Comparison of ENCODE assay signal across 20 cellular contexts in genomic region chr2:197538412-197538811, GRCh38. TPM values are rescaled to one million over a fixed set of nuclear protein-coding genes. Genes with fewer than 3 reads are reported as not detected.
DNase-seq lines count a peak whose midpoint lies in the region; ATAC-seq and TF ChIP-seq lines count a peak whose summit lies in the region.
"Had no signal": no experiment of that assay in that cellular context is flagged by ENCODE, and none has a peak within 500 bp of the region (broad histone marks: within the 10 kb centered on the region; RNA-seq: fewer than 3 reads in every experiment).

No MANE protein-coding gene starts in this region.

- H3K27ac ChIP-seq in left ventricle myocardium inferior (replicated peaks) (peak overlapping the region; percentile 2), aorta (ENCODE audit: low read depth in 1 of 2, low read length in 2 of 2) (no peak overlapping the region)

- peaks cover 20% of the 10 kb centered on the region for H3K4me1 ChIP-seq in left ventricle myocardium inferior
- H3K4me1 ChIP-seq in aorta (ENCODE audit: control insufficient read depth in 1 of 2, insufficient read depth in 2 of 2, low read length in 2 of 2) = no peaks in the 10 kb centered on the region

- H3K36me3 ChIP-seq in left ventricle myocardium inferior (peaks cover 55% of the 10 kb centered on the region), aorta (ENCODE audit: control insufficient read depth in 1 of 2, insufficient read depth in 2 of 2, low read length in 1 of 2) (peaks cover 0 to 2% of the 10 kb centered on the region in 2 donors)

- no peak for ATAC-seq in Right ventricle myocardium inferior
- ATAC-seq in aorta (ENCODE audit: low FRiP score) = no peak
- no peak for ATAC-seq in HG02973 (IDR thresholded peaks at IDR 0.05; ENCODE audit: unreplicated experiment)
- ATAC-seq: activated CD4-positive, CD25-positive, alpha-beta regulatory T cell treated with anti-CD3 and anti-CD28 coated beads, Interleukin-2, amount 50 U/mL, for 24 hours; activated naive CD4-positive, alpha-beta T cell treated with anti-CD3 and anti-CD28 coated beads, Interleukin-2, amount 50 U/mL, for 72 hours; stimulated activated naive CD8-positive, alpha-beta T cell treated with anti-CD3 and anti-CD28 coated beads, Interleukin-15, amount 100 ng/mL, for 72 hours had no signal

- no peaks in the 10 kb centered on the region for H3K9me3 ChIP-seq in left ventricle myocardium inferior (replicated peaks)
- H3K9me3 ChIP-seq in aorta (ENCODE audit: control insufficient read depth, low read length) = no peaks in the 10 kb centered on the region

- TF ChIP-seq CTCF in left ventricle myocardium inferior (IDR thresholded peaks at IDR 0.05; ENCODE audit: borderline replicate concordance) (no peak), astrocyte of the cerebellum (IDR thresholded peaks at IDR 0.05; ENCODE audit: low read depth, low read length, missing control alignments) (no peak), fibroblast of the aortic adventitia (IDR thresholded peaks at IDR 0.05; ENCODE audit: insufficient read depth, low read length) (no peak)

- 35 to 49% methylated on average over 2 of the region's 2 CpGs for WGBS in aorta, 2 donors

- H3K27me3 ChIP-seq in left ventricle myocardium inferior (ENCODE audit: low read depth) (no peaks in the 10 kb centered on the region), aorta (ENCODE audit: control insufficient read depth in 1 of 2, insufficient read depth in 2 of 2, low read length in 1 of 2) (no peaks in the 10 kb centered on the region)

- in situ Hi-C loops in astrocyte of the cerebellum (cut with HindIII; ENCODE audit: low sequenced_read_pairs) = no loop called here

- no peak overlapping the region for H3K4me3 ChIP-seq in left ventricle myocardium inferior
- H3K4me3 ChIP-seq in astrocyte of the cerebellum (ENCODE audit: low read depth, low read length) = no peak overlapping the region
- H3K4me3 ChIP-seq in fibroblast of the aortic adventitia (ENCODE audit: low read depth, low read length) = no peak overlapping the region
- H3K4me3 ChIP-seq in aorta (ENCODE audit: low read length in 2 of 2) = no peak overlapping the region

- intact Hi-C loops in left ventricle myocardium inferior (cut with micrococcal nuclease) (no loop called here), Right ventricle myocardium inferior (cut with DNase I) (no loop called here), aorta (cut with DNase I) (no loop called here)

- no peak for DNase-seq in left ventricle myocardium inferior
- DNase-seq in Right ventricle myocardium inferior (ENCODE audit: missing footprints) = no peak
- peak; percentile 28 for DNase-seq in astrocyte of the cerebellum (ENCODE audit: low read depth)
- DNase-seq in fibroblast of the aortic adventitia (ENCODE audit: low read depth) = peak; percentile 14
- DNase-seq in aorta = no peak
- DNase-seq in SW 1271 (lab: John Stamatoyannopoulos, UW) = no peak
- no peak for DNase-seq in NK-92 treated with Interleukin-12 subunit alpha and Interleukin-12 subunit beta, amount 100 ng/mL, for 24 hours (lab: John Stamatoyannopoulos, UW)
- DNase-seq: COR-L47; head of caudate nucleus; islet precursor cell; Karpas-422; midbrain; NCI-H1105; NCI-H526 treated with DMSO at 0.1 percent for 48 hours; right cardiac atrium; stimulated activated naive CD8-positive, alpha-beta T cell treated with anti-CD3 and anti-CD28 coated beads, Interleukin-15, amount 100 ng/mL, for 72 hours; T-helper 9 cell had no signal

RNA-seq across cellular contexts. Expression of gene MOB4, which starts 22.5 kb away (rescaled TPM):
- 35.7 TPM for total RNA-seq in left ventricle myocardium inferior
- 31.0 TPM for total RNA-seq in Right ventricle myocardium inferior
- total RNA-seq in fibroblast of the aortic adventitia (ENCODE audit: low replicate concordance) = 37.1 and 44.2 TPM in 2 replicates
- total RNA-seq in aorta = 10 to 100 TPM; 24.9 to 36.1 TPM
- 10 to 100 TPM; 24.0 to 25.8 TPM for polyA plus RNA-seq in aorta

RNA-seq across cellular contexts. Expression of gene HSPE1, which starts 38.2 kb away (rescaled TPM):
- 120 TPM for total RNA-seq in left ventricle myocardium inferior
- total RNA-seq in Right ventricle myocardium inferior = 105 TPM
- 66.3 and 98.5 TPM in 2 replicates for total RNA-seq in fibroblast of the aortic adventitia (ENCODE audit: low replicate concordance)
- total RNA-seq in aorta = 10 to 100 TPM; 46.1 to 61.2 TPM
- polyA plus RNA-seq in aorta = 100 to 1,000 TPM in 1 of 2 donors, 10 to 100 TPM in 1; 48.5 to 113 TPM

RNA-seq across cellular contexts. Expression of gene HSPD1, which starts 38.8 kb away (rescaled TPM):
- total RNA-seq in left ventricle myocardium inferior (143 TPM), Right ventricle myocardium inferior (145 TPM), fibroblast of the aortic adventitia (ENCODE audit: low replicate concordance) (158 and 302 TPM in 2 replicates), aorta (100 to 1,000 TPM; 115 to 149 TPM)
- polyA plus RNA-seq in aorta = 100 to 1,000 TPM in 1 of 2 donors, 10 to 100 TPM in 1; 74.4 to 113 TPM

Comparison
In these comparisons a context has a peak if more than half of its experiments do, and no peak if none do; other contexts are left out.
1. DNase-seq: peak in astrocyte of the cerebellum (single experiment) and fibroblast of the aortic adventitia (single experiment); none in left ventricle myocardium inferior (single experiment), Right ventricle myocardium inferior (single experiment), aorta (0 of 2), SW 1271 (0 of 2) and NK-92 treated with Interleukin-12 subunit alpha and Interleukin-12 subunit beta, amount 100 ng/mL, for 24 hours (single experiment).